1 cellular context compared by ENCODE assay signal in the genomic region with DNA sequence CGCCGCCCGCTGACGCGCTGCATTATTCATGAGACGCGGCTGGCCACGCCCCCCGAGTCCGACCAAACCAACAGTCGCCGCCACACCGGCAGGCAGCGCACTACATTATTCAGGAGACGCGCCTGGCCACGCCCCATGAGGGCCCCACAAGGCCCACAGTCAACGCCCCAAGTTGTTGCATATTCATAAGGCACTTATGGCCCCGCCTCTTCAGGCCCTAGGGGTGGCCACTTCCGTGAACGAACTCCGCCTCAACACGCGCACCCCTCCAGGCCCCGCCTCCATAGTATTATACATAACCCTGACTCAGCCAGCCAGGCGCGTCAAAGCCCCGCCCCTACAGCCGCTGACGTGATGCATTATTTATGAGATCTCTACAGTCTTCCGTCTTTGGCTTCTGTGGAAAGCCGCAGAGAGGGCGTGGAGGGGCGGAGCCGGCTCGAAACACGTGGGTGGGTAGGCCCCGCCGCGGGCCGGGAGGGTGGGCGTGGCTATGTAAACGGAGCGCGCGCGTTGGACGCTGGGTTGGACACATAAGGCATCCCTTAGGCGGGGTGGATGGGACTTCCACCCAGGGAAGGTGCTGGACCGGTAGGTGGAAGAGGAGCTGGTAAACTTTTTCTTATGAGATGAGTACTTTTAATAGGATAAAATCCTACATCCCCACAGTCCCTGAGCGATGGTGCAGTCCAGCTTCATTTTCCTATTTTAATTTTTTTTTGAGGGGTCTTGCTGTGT.
TF ChIP-seq lines count a peak whose summit lies in the region.

No MANE protein-coding gene starts in this region.

TF ChIP-seq in HepG2, 621 proteins besides CTCF, POLR2A, EP300 and RAD21 (continued from another document and continues in another):
- TF ChIP-seq, protein P1, sequence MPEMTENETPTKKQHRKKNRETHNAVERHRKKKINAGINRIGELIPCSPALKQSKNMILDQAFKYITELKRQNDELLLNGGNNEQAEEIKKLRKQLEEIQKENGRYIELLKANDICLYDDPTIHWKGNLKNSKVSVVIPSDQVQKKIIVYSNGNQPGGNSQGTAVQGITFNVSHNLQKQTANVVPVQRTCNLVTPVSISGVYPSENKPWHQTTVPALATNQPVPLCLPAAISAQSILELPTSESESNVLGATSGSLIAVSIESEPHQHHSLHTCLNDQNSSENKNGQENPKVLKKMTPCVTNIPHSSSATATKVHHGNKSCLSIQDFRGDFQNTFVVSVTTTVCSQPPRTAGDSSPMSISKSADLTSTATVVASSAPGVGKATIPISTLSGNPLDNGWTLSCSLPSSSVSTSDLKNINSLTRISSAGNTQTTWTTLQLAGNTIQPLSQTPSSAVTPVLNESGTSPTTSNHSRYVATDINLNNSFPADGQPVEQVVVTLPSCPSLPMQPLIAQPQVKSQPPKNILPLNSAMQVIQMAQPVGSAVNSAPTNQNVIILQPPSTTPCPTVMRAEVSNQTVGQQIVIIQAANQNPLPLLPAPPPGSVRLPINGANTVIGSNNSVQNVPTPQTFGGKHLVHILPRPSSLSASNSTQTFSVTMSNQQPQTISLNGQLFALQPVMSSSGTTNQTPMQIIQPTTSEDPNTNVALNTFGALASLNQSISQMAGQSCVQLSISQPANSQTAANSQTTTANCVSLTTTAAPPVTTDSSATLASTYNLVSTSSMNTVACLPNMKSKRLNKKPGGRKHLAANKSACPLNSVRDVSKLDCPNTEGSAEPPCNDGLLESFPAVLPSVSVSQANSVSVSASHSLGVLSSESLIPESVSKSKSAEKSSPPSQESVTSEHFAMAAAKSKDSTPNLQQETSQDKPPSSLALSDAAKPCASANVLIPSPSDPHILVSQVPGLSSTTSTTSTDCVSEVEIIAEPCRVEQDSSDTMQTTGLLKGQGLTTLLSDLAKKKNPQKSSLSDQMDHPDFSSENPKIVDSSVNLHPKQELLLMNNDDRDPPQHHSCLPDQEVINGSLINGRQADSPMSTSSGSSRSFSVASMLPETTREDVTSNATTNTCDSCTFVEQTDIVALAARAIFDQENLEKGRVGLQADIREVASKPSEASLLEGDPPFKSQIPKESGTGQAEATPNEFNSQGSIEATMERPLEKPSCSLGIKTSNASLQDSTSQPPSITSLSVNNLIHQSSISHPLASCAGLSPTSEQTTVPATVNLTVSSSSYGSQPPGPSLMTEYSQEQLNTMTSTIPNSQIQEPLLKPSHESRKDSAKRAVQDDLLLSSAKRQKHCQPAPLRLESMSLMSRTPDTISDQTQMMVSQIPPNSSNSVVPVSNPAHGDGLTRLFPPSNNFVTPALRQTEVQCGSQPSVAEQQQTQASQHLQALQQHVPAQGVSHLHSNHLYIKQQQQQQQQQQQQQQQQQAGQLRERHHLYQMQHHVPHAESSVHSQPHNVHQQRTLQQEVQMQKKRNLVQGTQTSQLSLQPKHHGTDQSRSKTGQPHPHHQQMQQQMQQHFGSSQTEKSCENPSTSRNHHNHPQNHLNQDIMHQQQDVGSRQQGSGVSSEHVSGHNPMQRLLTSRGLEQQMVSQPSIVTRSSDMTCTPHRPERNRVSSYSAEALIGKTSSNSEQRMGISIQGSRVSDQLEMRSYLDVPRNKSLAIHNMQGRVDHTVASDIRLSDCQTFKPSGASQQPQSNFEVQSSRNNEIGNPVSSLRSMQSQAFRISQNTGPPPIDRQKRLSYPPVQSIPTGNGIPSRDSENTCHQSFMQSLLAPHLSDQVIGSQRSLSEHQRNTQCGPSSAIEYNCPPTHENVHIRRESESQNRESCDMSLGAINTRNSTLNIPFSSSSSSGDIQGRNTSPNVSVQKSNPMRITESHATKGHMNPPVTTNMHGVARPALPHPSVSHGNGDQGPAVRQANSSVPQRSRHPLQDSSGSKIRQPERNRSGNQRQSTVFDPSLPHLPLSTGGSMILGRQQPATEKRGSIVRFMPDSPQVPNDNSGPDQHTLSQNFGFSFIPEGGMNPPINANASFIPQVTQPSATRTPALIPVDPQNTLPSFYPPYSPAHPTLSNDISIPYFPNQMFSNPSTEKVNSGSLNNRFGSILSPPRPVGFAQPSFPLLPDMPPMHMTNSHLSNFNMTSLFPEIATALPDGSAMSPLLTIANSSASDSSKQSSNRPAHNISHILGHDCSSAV (CRISPR knock-in tag; IDR thresholded peaks at IDR 0.05; ENCODE audit: borderline replicate concordance): no peak
- TF ChIP-seq KLF9 (CRISPR knock-in tag; IDR thresholded peaks at IDR 0.05; ENCODE audit: low read depth): no peak
- TF ChIP-seq, protein P2, sequence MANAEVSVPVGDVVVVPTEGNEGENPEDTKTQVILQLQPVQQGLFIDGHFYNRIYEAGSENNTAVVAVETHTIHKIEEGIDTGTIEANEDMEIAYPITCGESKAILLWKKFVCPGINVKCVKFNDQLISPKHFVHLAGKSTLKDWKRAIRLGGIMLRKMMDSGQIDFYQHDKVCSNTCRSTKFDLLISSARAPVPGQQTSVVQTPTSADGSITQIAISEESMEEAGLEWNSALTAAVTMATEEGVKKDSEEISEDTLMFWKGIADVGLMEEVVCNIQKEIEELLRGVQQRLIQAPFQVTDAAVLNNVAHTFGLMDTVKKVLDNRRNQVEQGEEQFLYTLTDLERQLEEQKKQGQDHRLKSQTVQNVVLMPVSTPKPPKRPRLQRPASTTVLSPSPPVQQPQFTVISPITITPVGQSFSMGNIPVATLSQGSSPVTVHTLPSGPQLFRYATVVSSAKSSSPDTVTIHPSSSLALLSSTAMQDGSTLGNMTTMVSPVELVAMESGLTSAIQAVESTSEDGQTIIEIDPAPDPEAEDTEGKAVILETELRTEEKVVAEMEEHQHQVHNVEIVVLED (CRISPR knock-in tag; IDR thresholded peaks at IDR 0.05; ENCODE audit: borderline replicate concordance): peak; percentile 91; the same call in 1 of the 2 replicates
- TF ChIP-seq, protein P3, sequence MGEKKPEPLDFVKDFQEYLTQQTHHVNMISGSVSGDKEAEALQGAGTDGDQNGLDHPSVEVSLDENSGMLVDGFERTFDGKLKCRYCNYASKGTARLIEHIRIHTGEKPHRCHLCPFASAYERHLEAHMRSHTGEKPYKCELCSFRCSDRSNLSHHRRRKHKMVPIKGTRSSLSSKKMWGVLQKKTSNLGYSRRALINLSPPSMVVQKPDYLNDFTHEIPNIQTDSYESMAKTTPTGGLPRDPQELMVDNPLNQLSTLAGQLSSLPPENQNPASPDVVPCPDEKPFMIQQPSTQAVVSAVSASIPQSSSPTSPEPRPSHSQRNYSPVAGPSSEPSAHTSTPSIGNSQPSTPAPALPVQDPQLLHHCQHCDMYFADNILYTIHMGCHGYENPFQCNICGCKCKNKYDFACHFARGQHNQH (CRISPR knock-in tag; IDR thresholded peaks at IDR 0.05): no peak
- TF ChIP-seq ZBTB1 (CRISPR knock-in tag; IDR thresholded peaks at IDR 0.05; ENCODE audit: borderline replicate concordance): no peak
- no peak for TF ChIP-seq TAF1 (CRISPR knock-in tag; IDR thresholded peaks at IDR 0.05)
- TF ChIP-seq PHF21A (CRISPR knock-in tag; IDR thresholded peaks at IDR 0.05): no peak
- TF ChIP-seq ZNF484 (CRISPR knock-in tag; IDR thresholded peaks at IDR 0.05; ENCODE audit: borderline replicate concordance, low read depth): no peak
- TF ChIP-seq ZMAT3 (CRISPR knock-in tag; conservative IDR thresholded peaks at IDR 0.05): no peak
- TF ChIP-seq MTA1 (CRISPR knock-in tag; IDR thresholded peaks at IDR 0.05; ENCODE audit: borderline replicate concordance): no peak
- TF ChIP-seq U2AF1 (optimal IDR thresholded peaks at IDR 0.05; ENCODE audit: low read depth, low read length): no peak
- TF ChIP-seq SRSF1 (optimal IDR thresholded peaks at IDR 0.05; ENCODE audit: low read depth, low read length): no peak
- no peak for TF ChIP-seq ATF7-NPFF (CRISPR knock-in tag; IDR thresholded peaks at IDR 0.05; ENCODE audit: low read depth)
- TF ChIP-seq ZNF776 (CRISPR knock-in tag; IDR thresholded peaks at IDR 0.05): no peak
- no peak for TF ChIP-seq MIER3 (CRISPR knock-in tag; IDR thresholded peaks at IDR 0.05; ENCODE audit: borderline replicate concordance)
- no peak for TF ChIP-seq PHF5A (CRISPR knock-in tag; IDR thresholded peaks at IDR 0.05; ENCODE audit: low read depth, unreplicated experiment)
- TF ChIP-seq, protein P4, sequence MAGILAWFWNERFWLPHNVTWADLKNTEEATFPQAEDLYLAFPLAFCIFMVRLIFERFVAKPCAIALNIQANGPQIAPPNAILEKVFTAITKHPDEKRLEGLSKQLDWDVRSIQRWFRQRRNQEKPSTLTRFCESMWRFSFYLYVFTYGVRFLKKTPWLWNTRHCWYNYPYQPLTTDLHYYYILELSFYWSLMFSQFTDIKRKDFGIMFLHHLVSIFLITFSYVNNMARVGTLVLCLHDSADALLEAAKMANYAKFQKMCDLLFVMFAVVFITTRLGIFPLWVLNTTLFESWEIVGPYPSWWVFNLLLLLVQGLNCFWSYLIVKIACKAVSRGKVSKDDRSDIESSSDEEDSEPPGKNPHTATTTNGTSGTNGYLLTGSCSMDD (CRISPR knock-in tag; IDR thresholded peaks at IDR 0.05): no peak
- TF ChIP-seq HNF4A (CRISPR knock-in tag; IDR thresholded peaks at IDR 0.05): no peak
- TF ChIP-seq, protein P5, sequence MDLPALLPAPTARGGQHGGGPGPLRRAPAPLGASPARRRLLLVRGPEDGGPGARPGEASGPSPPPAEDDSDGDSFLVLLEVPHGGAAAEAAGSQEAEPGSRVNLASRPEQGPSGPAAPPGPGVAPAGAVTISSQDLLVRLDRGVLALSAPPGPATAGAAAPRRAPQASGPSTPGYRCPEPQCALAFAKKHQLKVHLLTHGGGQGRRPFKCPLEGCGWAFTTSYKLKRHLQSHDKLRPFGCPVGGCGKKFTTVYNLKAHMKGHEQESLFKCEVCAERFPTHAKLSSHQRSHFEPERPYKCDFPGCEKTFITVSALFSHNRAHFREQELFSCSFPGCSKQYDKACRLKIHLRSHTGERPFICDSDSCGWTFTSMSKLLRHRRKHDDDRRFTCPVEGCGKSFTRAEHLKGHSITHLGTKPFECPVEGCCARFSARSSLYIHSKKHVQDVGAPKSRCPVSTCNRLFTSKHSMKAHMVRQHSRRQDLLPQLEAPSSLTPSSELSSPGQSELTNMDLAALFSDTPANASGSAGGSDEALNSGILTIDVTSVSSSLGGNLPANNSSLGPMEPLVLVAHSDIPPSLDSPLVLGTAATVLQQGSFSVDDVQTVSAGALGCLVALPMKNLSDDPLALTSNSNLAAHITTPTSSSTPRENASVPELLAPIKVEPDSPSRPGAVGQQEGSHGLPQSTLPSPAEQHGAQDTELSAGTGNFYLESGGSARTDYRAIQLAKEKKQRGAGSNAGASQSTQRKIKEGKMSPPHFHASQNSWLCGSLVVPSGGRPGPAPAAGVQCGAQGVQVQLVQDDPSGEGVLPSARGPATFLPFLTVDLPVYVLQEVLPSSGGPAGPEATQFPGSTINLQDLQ (CRISPR knock-in tag; IDR thresholded peaks at IDR 0.05): no peak
- no peak for TF ChIP-seq ZNF619 (CRISPR knock-in tag; IDR thresholded peaks at IDR 0.05)
- TF ChIP-seq ZNF382 (CRISPR knock-in tag; IDR thresholded peaks at IDR 0.05; ENCODE audit: borderline replicate concordance): no peak
- TF ChIP-seq YEATS4 (CRISPR knock-in tag; IDR thresholded peaks at IDR 0.05; ENCODE audit: borderline replicate concordance): no peak
- peak; percentile 69; the same call in 1 of the 2 replicates for TF ChIP-seq SP5 (CRISPR knock-in tag; IDR thresholded peaks at IDR 0.05; ENCODE audit: borderline replicate concordance, low read depth)
- no peak for TF ChIP-seq KDM5A (IDR thresholded peaks at IDR 0.05; ENCODE audit: borderline replicate concordance, low read length)
- TF ChIP-seq ZNF749 (CRISPR knock-in tag; IDR thresholded peaks at IDR 0.05; ENCODE audit: borderline replicate concordance): no peak; the same call in 1 of the 2 replicates
- no peak for TF ChIP-seq ZEB1 (IDR thresholded peaks at IDR 0.05; ENCODE audit: insufficient replicate concordance, low read depth)
- no peak for TF ChIP-seq MAF1 (CRISPR knock-in tag; IDR thresholded peaks at IDR 0.05; ENCODE audit: borderline replicate concordance)
- TF ChIP-seq, protein P6, sequence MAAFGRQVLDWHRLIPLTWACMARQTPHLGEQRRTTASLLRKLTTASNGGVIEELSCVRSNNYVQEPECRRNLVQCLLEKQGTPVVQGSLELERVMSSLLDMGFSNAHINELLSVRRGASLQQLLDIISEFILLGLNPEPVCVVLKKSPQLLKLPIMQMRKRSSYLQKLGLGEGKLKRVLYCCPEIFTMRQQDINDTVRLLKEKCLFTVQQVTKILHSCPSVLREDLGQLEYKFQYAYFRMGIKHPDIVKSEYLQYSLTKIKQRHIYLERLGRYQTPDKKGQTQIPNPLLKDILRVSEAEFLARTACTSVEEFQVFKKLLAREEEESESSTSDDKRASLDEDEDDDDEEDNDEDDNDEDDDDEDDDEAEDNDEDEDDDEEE (CRISPR knock-in tag; IDR thresholded peaks at IDR 0.05): no peak
- peak; percentile 10; the same call in 1 of the 2 replicates for TF ChIP-seq BHLHE40 (IDR thresholded peaks at IDR 0.05; ENCODE audit: low read length)
- TF ChIP-seq, protein P7, sequence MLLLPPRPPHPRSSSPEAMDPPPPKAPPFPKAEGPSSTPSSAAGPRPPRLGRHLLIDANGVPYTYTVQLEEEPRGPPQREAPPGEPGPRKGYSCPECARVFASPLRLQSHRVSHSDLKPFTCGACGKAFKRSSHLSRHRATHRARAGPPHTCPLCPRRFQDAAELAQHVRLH (CRISPR knock-in tag; IDR thresholded peaks at IDR 0.05; ENCODE audit: borderline replicate concordance, low read depth): no peak
- TF ChIP-seq PRMT3 (CRISPR knock-in tag; IDR thresholded peaks at IDR 0.05; ENCODE audit: borderline replicate concordance, low read depth): no peak
- no peak for TF ChIP-seq RBM22 (optimal IDR thresholded peaks at IDR 0.05; ENCODE audit: low read length)
- TF ChIP-seq, protein P8, sequence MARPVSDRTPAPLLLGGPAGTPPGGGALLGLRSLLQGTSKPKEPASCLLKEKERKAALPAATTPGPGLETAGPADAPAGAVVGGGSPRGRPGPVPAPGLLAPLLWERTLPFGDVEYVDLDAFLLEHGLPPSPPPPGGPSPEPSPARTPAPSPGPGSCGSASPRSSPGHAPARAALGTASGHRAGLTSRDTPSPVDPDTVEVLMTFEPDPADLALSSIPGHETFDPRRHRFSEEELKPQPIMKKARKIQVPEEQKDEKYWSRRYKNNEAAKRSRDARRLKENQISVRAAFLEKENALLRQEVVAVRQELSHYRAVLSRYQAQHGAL (CRISPR knock-in tag; IDR thresholded peaks at IDR 0.05; ENCODE audit: not compliant biosample characterization): no peak
- no peak for TF ChIP-seq ZNF83 (CRISPR knock-in tag; IDR thresholded peaks at IDR 0.05; ENCODE audit: borderline replicate concordance)
- TF ChIP-seq ZNF672 (CRISPR knock-in tag; IDR thresholded peaks at IDR 0.05): no peak
- TF ChIP-seq JUN (CRISPR knock-in tag; IDR thresholded peaks at IDR 0.05): no peak
- no peak for TF ChIP-seq ZSCAN21 (CRISPR knock-in tag; IDR thresholded peaks at IDR 0.05; ENCODE audit: borderline replicate concordance)
- no peak for TF ChIP-seq ZNF652 (CRISPR knock-in tag; IDR thresholded peaks at IDR 0.05; ENCODE audit: borderline replicate concordance, low read depth)
- no peak for TF ChIP-seq ZBTB7A (CRISPR knock-in tag; IDR thresholded peaks at IDR 0.05)
- no peak for TF ChIP-seq RFXAP (CRISPR knock-in tag; IDR thresholded peaks at IDR 0.05; ENCODE audit: borderline replicate concordance)
- TF ChIP-seq THYN1 (CRISPR knock-in tag; IDR thresholded peaks at IDR 0.05; ENCODE audit: borderline replicate concordance, low read depth): no peak
- no peak for TF ChIP-seq HNRNPK (IDR thresholded peaks at IDR 0.05; ENCODE audit: low read depth, low read length, poor library complexity, severe bottlenecking)
- TF ChIP-seq HOXA9 (CRISPR knock-in tag; IDR thresholded peaks at IDR 0.05; ENCODE audit: borderline replicate concordance): no peak
- peak; percentile 100 for TF ChIP-seq SNAPC2 (CRISPR knock-in tag; IDR thresholded peaks at IDR 0.05)
